Comparison of ENCODE assay signal across 1 cellular context in genomic region chr3:58271901-58272501, GRCh38.
TF ChIP-seq lines count a peak whose summit lies in the region.

No MANE protein-coding gene starts in this region.

TF ChIP-seq in K562, 482 proteins besides CTCF, POLR2A, EP300 and RAD21:
- peak; percentile 74 for TF ChIP-seq FOSL1 (tag; conservative IDR thresholded peaks at IDR 0.05)
- TF ChIP-seq, protein P1, sequence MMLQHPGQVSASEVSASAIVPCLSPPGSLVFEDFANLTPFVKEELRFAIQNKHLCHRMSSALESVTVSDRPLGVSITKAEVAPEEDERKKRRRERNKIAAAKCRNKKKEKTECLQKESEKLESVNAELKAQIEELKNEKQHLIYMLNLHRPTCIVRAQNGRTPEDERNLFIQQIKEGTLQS (IDR thresholded peaks at IDR 0.05): peak; percentile 35; the same call in 1 of the 2 replicates
- TF ChIP-seq, protein P1 (CRISPR knock-in tag; conservative IDR thresholded peaks at IDR 0.05): no peak
- TF ChIP-seq RBM25 (IDR thresholded peaks at IDR 0.05; ENCODE audit: low read depth, low read length, severe bottlenecking): peak; percentile 79
- TF ChIP-seq KLF13 (tag; IDR thresholded peaks at IDR 0.05; ENCODE audit: borderline replicate concordance, low read depth): no peak
